18 cellular contexts compared by ENCODE assay signal in the genomic region with DNA sequence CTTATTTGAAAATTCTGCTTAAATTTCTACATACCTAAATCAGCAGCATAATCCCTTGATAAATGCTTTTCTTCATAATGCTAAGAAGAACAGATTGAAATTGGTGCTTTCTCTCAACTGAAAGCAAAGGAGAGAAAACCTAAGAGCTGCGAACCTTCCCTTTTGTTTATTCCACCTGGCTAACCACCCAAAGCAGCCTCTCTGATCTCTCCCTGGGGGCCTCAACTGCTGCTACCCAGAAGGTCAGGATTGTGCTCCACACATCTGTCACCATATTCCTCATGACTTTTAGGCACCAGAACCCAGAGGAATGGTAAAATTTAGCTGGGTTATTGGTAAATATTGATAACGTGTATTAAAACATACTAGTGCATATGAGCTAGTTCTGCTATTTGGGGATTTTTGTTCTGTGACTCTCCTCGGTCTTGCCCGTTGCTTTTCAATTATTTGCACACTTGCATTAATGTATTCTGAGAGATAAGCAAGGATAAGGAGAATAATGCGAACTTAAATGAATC.
A peak's percentile ranks its signal among the peaks of the same experiment; 100 is the strongest.
DNase-seq lines count a peak whose midpoint lies in the region; ATAC-seq and TF ChIP-seq lines count a peak whose summit lies in the region.
"Had no signal": no experiment of that assay in that cellular context is flagged by ENCODE, and none has a peak within 500 bp of the region (broad histone marks: within the 10 kb centered on the region; RNA-seq: fewer than 3 reads in every experiment).

No MANE protein-coding gene starts in this region.

- H3K4me1 ChIP-seq in neural progenitor cell, result peaks cover 31% of the 10 kb centered on the region
- H3K4me1 ChIP-seq: BLaER1 treated with 17β-estradiol and CSF1 and Interleukin-3, amounts not matched to agents 10 nM and 100 nM had no signal

- no peak overlapping the region for H3K4me3 ChIP-seq in neural progenitor cell
- H3K4me3 ChIP-seq: BLaER1 treated with 17β-estradiol and CSF1 and Interleukin-3, amounts not matched to agents 10 nM and 100 nM had no signal

- no peak overlapping the region for H3K27ac ChIP-seq in neural progenitor cell
- H3K27ac ChIP-seq: 22Rv1; BLaER1 treated with 17β-estradiol and CSF1 and Interleukin-3, amounts not matched to agents 10 nM and 100 nM had no signal

- H3K27me3 ChIP-seq in neural progenitor cell, result no peaks in the 10 kb centered on the region
- H3K27me3 ChIP-seq: BLaER1 treated with 17β-estradiol and CSF1 and Interleukin-3, amounts not matched to agents 10 nM and 100 nM had no signal

- peaks cover 47% of the 10 kb centered on the region for H3K4me1 Mint-ChIP-seq in WTC11
- peaks cover 41% of the 10 kb centered on the region for H3K4me1 Mint-ChIP-seq in neural progenitor cell

- no peaks in the 10 kb centered on the region for H3K36me3 Mint-ChIP-seq in WTC11
- H3K36me3 Mint-ChIP-seq in neural progenitor cell, result no peaks in the 10 kb centered on the region

- no peak overlapping the region for H3K27ac Mint-ChIP-seq in WTC11
- H3K27ac Mint-ChIP-seq in neural progenitor cell, result no peak overlapping the region

- no peaks in the 10 kb centered on the region for H3K36me3 ChIP-seq in neural progenitor cell
- H3K36me3 ChIP-seq: BLaER1 treated with 17β-estradiol and CSF1 and Interleukin-3, amounts not matched to agents 10 nM and 100 nM had no signal

- DNase-seq in DMS 273 (lab: John Stamatoyannopoulos, UW; ENCODE audit: unreplicated experiment), result peak; percentile 32
- DNase-seq in DMS 273 treated with DMSO at 0.1 percent for 48 hours (lab: John Stamatoyannopoulos, UW), result no peak
- peak; percentile 62 for DNase-seq in NCI-H1694 treated with DMSO at 0.1 percent for 48 hours (lab: John Stamatoyannopoulos, UW)
- DNase-seq in WTC11 (ENCODE audit: low spot score), result no peak
- DNase-seq in neural progenitor cell (ENCODE audit: low spot score), result peak; percentile 18
- no peak for DNase-seq in GOT3 (lab: John Stamatoyannopoulos, UW)
- no peak for DNase-seq in OCI-M1 (lab: John Stamatoyannopoulos, UW)
- DNase-seq in stimulated activated CD4-positive, alpha-beta T cell treated with anti-CD3 and anti-CD28 coated beads, Interleukin-12 subunit alpha, Interleukin-12 subunit beta, amount 100 ng/mL, for 4 hours, result no peak
- DNase-seq: DMS79, GDM1, IMR-90, Kasumi-1, NCI-H1417, SK-N-SH had no signal

- H3K4me3 Mint-ChIP-seq in WTC11, result no peak overlapping the region
- H3K4me3 Mint-ChIP-seq in neural progenitor cell, result no peak overlapping the region

- TF ChIP-seq CTCF in WTC11 (IDR thresholded peaks at IDR 0.05) (no peak), neural progenitor cell (IDR thresholded peaks at IDR 0.05) (no peak)

- H3K79me2 ChIP-seq in neural progenitor cell (ENCODE audit: low read depth), result no peaks in the 10 kb centered on the region

- ATAC-seq in WTC11, result peak; percentile 28; the same call in 1 of the 2 replicates
- ATAC-seq: Panc1, Right ventricle myocardium inferior had no signal

- H2AFZ ChIP-seq in neural progenitor cell (replicated peaks), result no peak overlapping the region

- POLR2A ChIA-PET in WTC11 (lab: Charles Lee), result no interaction called here

- H3K27me3 Mint-ChIP-seq in WTC11 (ENCODE audit: low read depth) (no peaks in the 10 kb centered on the region), neural progenitor cell (ENCODE audit: insufficient read depth, low read depth) (no peaks in the 10 kb centered on the region)

- H3K9me3 Mint-ChIP-seq in WTC11, result no peaks in the 10 kb centered on the region
- H3K9me3 Mint-ChIP-seq in neural progenitor cell, result no peaks in the 10 kb centered on the region

- CTCF ChIA-PET in WTC11 (lab: Charles Lee), result no interaction called here

- H3K9ac ChIP-seq in neural progenitor cell, result no peak overlapping the region
- H3K9ac ChIP-seq: BLaER1 treated with 17β-estradiol and CSF1 and Interleukin-3, amounts not matched to agents 10 nM and 100 nM; SK-N-SH had no signal

- no peaks in the 10 kb centered on the region for H4K20me1 ChIP-seq in neural progenitor cell (ENCODE audit: low read depth)
- H4K20me1 ChIP-seq: BLaER1 treated with 17β-estradiol and CSF1 and Interleukin-3, amounts not matched to agents 10 nM and 100 nM had no signal

- H3K4me2 ChIP-seq in neural progenitor cell, result peak overlapping the region; percentile 24
- H3K4me2 ChIP-seq: SK-N-SH had no signal

- peaks cover 3% of the 10 kb centered on the region for H3F3A ChIP-seq in neural progenitor cell (ENCODE audit: low read depth)

- no peaks in the 10 kb centered on the region for H3K9me3 ChIP-seq in neural progenitor cell (ENCODE audit: low read depth)
- H3K9me3 ChIP-seq: BLaER1 treated with 17β-estradiol and CSF1 and Interleukin-3, amounts not matched to agents 10 nM and 100 nM; SK-N-SH had no signal

TF ChIP-seq in WTC11, 78 proteins besides CTCF, POLR2A, EP300 and RAD21:
- TF ChIP-seq IRF1 (CRISPR knock-in tag; IDR thresholded peaks at IDR 0.05) (no peak), E2F4 (CRISPR knock-in tag; IDR thresholded peaks at IDR 0.05; ENCODE audit: borderline replicate concordance, low read depth) (no peak), NFYB (CRISPR knock-in tag; conservative IDR thresholded peaks at IDR 0.05; ENCODE audit: low read depth) (no peak), MLX (CRISPR knock-in tag; IDR thresholded peaks at IDR 0.05) (no peak), FOXP1 (CRISPR knock-in tag; IDR thresholded peaks at IDR 0.05; ENCODE audit: borderline replicate concordance) (no peak), CREB1 (CRISPR knock-in tag; IDR thresholded peaks at IDR 0.05) (no peak)
- TF ChIP-seq, protein P1, sequence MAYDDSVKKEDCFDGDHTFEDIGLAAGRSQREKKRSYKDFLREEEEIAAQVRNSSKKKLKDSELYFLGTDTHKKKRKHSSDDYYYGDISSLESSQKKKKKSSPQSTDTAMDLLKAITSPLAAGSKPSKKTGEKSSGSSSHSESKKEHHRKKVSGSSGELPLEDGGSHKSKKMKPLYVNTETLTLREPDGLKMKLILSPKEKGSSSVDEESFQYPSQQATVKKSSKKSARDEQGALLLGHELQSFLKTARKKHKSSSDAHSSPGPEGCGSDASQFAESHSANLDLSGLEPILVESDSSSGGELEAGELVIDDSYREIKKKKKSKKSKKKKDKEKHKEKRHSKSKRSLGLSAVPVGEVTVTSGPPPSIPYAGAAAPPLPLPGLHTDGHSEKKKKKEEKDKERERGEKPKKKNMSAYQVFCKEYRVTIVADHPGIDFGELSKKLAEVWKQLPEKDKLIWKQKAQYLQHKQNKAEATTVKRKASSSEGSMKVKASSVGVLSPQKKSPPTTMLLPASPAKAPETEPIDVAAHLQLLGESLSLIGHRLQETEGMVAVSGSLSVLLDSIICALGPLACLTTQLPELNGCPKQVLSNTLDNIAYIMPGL (CRISPR knock-in tag; IDR thresholded peaks at IDR 0.05), result no peak
TF ChIP-seq in WTC11: peak in this region for 0.

Comparison
In these comparisons a context has a peak if more than half of its experiments do, and no peak if none do; other contexts are left out.
1. DNase-seq: peak in DMS 273 (single experiment), NCI-H1694 treated with DMSO at 0.1 percent for 48 hours (single experiment) and neural progenitor cell (single experiment); none in DMS 273 treated with DMSO at 0.1 percent for 48 hours (single experiment), WTC11 (single experiment), GOT3 (single experiment), OCI-M1 (single experiment) and stimulated activated CD4-positive, alpha-beta T cell treated with anti-CD3 and anti-CD28 coated beads, Interleukin-12 subunit alpha, Interleukin-12 subunit beta, amount 100 ng/mL, for 4 hours (single experiment).